In genomic region chr19:33196446-33197193, GRCh38 we compare ENCODE assay signal across 27 cellular contexts. TPM values are rescaled to one million over a fixed set of nuclear protein-coding genes. Genes with fewer than 3 reads are reported as not detected.
"Had no signal": no experiment of that assay in that cellular context is flagged by ENCODE, and none has a peak within 500 bp of the region (broad histone marks: within the 10 kb centered on the region; RNA-seq: fewer than 3 reads in every experiment).

No MANE protein-coding gene starts in this region.

- FAIRE-seq: endothelial cell of umbilical vein had no signal

- H3K9me3 Mint-ChIP-seq: dendritic cell treated with granulocyte-macrophage colony-stimulating factor and Interleukin-4, amounts not matched to agents 40 ng/mL and 50 ng/mL, for 4 days; natural killer cell; stimulated activated naive CD8-positive, alpha-beta T cell treated with anti-CD3 and anti-CD28 coated beads, Interleukin-15, amount 100 ng/mL, for 72 hours had no signal

- H3K9me3 ChIP-seq: breast epithelium, esophagus muscularis mucosa, lower lobe of right lung, ovary, right lobe of liver, suprapubic skin, transverse colon had no signal

- H3K27ac Mint-ChIP-seq: natural killer cell had no signal

- H3K36me3 ChIP-seq: breast epithelium, lower lobe of right lung, ovary, right lobe of liver, suprapubic skin, transverse colon had no signal

- ATAC-seq: left colon, natural killer cell had no signal

- H3K4me3 ChIP-seq: lower lobe of right lung, smooth muscle cell had no signal

- H3K4me1 Mint-ChIP-seq: natural killer cell had no signal

- H3K27me3 ChIP-seq: breast epithelium, esophagus muscularis mucosa, ovary, right lobe of liver, suprapubic skin had no signal

- H3K36me3 Mint-ChIP-seq: natural killer cell had no signal

- DNase-seq: activated CD4-positive, CD25-positive, alpha-beta regulatory T cell treated with anti-CD3 and anti-CD28 coated beads, Interleukin-2, amount 50 U/mL, for 72 hours; activated CD8-positive, alpha-beta memory T cell treated with anti-CD3 and anti-CD28 coated beads for 24 hours; activated CD8-positive, alpha-beta memory T cell treated with anti-CD3 and anti-CD28 coated beads, Interleukin-2, amount 50 U/mL, for 48 hours; activated effector memory CD4-positive, alpha-beta T cell treated with Interleukin-2 at 50 U/mL for 16 hours; activated naive CD4-positive, alpha-beta T cell treated with anti-CD3 and anti-CD28 coated beads, Interleukin-2, amount 50 U/mL, for 16 hours; activated T-cell treated with anti-CD3 and anti-CD28 coated beads, Interleukin-2, amount 50 U/mL, for 48 hours; aorta; effector memory CD4-positive, alpha-beta T cell; hippocampal formation; islet precursor cell; left colon; lower lobe of right lung; natural killer cell; ovary; stimulated activated CD4-positive, alpha-beta T cell treated with anti-CD3 and anti-CD28 coated beads, Interleukin-4, amount 100 ng/mL, for 1 hour; stimulated activated naive CD8-positive, alpha-beta T cell treated with anti-CD3 and anti-CD28 coated beads, Interleukin-15, amount 100 ng/mL, for 72 hours; transverse colon had no signal

- H3K4me3 Mint-ChIP-seq: natural killer cell; stimulated activated naive CD8-positive, alpha-beta T cell treated with anti-CD3 and anti-CD28 coated beads, Interleukin-15, amount 100 ng/mL, for 72 hours had no signal

- H3K27ac ChIP-seq: lower lobe of right lung, right lobe of liver, suprapubic skin, transverse colon had no signal

RNA-seq across cellular contexts. Expression of gene SLC7A10, which starts 29.0 kb away (rescaled TPM):
- total RNA-seq: chondrocyte; endothelial cell of umbilical vein; esophagus muscularis mucosa; natural killer cell; ovary; pulmonary artery endothelial cell; right lobe of liver; smooth muscle cell; T-helper 1 cell treated with Interleukin-12 subunit alpha and Interleukin-12 subunit beta and Interleukin-4 antibody, amounts not matched to agents 30 ng/mL and 1 ng/mL, for 36 hours had no signal
- polyA plus RNA-seq: aorta, endothelial cell of umbilical vein, ovary had no signal
